ENCODE assay signal across 13 cellular contexts in genomic region chr15:75669191-75669878, GRCh38. TPM values are rescaled to one million over a fixed set of nuclear protein-coding genes. Genes with fewer than 3 reads are reported as not detected.
DNase-seq lines count a peak whose midpoint lies in the region; ATAC-seq and TF ChIP-seq lines count a peak whose summit lies in the region.
"Had no signal": no experiment of that assay in that cellular context is flagged by ENCODE, and none has a peak within 500 bp of the region (broad histone marks: within the 10 kb centered on the region; RNA-seq: fewer than 3 reads in every experiment).

No MANE protein-coding gene starts in this region.

- no peaks in the 10 kb centered on the region for H3K27me3 Mint-ChIP-seq in activated naive CD8-positive, alpha-beta T cell treated with anti-CD3 and anti-CD28 coated beads, Interleukin-2, amount 50 U/mL, for 24 hours
- no peaks in the 10 kb centered on the region for H3K27me3 Mint-ChIP-seq in activated naive CD8-positive, alpha-beta T cell treated with anti-CD3 and anti-CD28 coated beads for 36 hours
- H3K27me3 Mint-ChIP-seq in activated CD8-positive, alpha-beta T cell treated with anti-CD3 and anti-CD28 coated beads, Interleukin-2, amount 10 ng/mL, durations not matched to agents 7 days and 5 days (ENCODE audit: low read depth): no peaks in the 10 kb centered on the region

- 79% methylated on average over 14 of the region's 14 CpGs for WGBS in right cardiac atrium

- H3K9me3 ChIP-seq in left lung (no peaks in the 10 kb centered on the region), mucosa of descending colon (no peaks in the 10 kb centered on the region), right cardiac atrium (ENCODE audit: control insufficient read depth, low read length) (no peaks in the 10 kb centered on the region)
- H3K9me3 ChIP-seq: uterus had no signal

- H3K9me3 Mint-ChIP-seq in activated naive CD8-positive, alpha-beta T cell treated with anti-CD3 and anti-CD28 coated beads, Interleukin-2, amount 50 U/mL, for 24 hours: no peaks in the 10 kb centered on the region
- no peaks in the 10 kb centered on the region for H3K9me3 Mint-ChIP-seq in activated naive CD8-positive, alpha-beta T cell treated with anti-CD3 and anti-CD28 coated beads for 36 hours
- no peaks in the 10 kb centered on the region for H3K9me3 Mint-ChIP-seq in activated CD8-positive, alpha-beta T cell treated with anti-CD3 and anti-CD28 coated beads, Interleukin-2, amount 10 ng/mL, durations not matched to agents 7 days and 5 days (ENCODE audit: insufficient read depth)
- H3K9me3 Mint-ChIP-seq: nephron had no signal

- POLR2A ChIA-PET in activated CD8-positive, alpha-beta T cell treated with anti-CD3 and anti-CD28 coated beads, Interleukin-2, amount 10 ng/mL, durations not matched to agents 7 days and 5 days (lab: Charles Lee): no interaction called here

- TF ChIP-seq CTCF in left lung (IDR thresholded peaks at IDR 0.05) (no peak), mucosa of descending colon (IDR thresholded peaks at IDR 0.05) (no peak)

- no peaks in the 10 kb centered on the region for H3K36me3 Mint-ChIP-seq in activated naive CD8-positive, alpha-beta T cell treated with anti-CD3 and anti-CD28 coated beads, Interleukin-2, amount 50 U/mL, for 24 hours (ENCODE audit: low read depth)
- H3K36me3 Mint-ChIP-seq in activated naive CD8-positive, alpha-beta T cell treated with anti-CD3 and anti-CD28 coated beads for 36 hours: no peaks in the 10 kb centered on the region
- H3K36me3 Mint-ChIP-seq in activated CD8-positive, alpha-beta T cell treated with anti-CD3 and anti-CD28 coated beads, Interleukin-2, amount 10 ng/mL, durations not matched to agents 7 days and 5 days (ENCODE audit: low read depth): no peaks in the 10 kb centered on the region

- ATAC-seq in activated naive CD8-positive, alpha-beta T cell treated with anti-CD3 and anti-CD28 coated beads, Interleukin-2, amount 50 U/mL, for 24 hours: peak; percentile 17
- ATAC-seq in activated CD8-positive, alpha-beta T cell treated with anti-CD3 and anti-CD28 coated beads, Interleukin-2, amount 10 ng/mL, durations not matched to agents 7 days and 5 days: no peak
- peak; percentile 2 for ATAC-seq in left lung
- no peak for ATAC-seq in mucosa of descending colon
- no peak for ATAC-seq in right cardiac atrium
- ATAC-seq in HG02623 (IDR thresholded peaks at IDR 0.05; ENCODE audit: unreplicated experiment): no peak

- H3K4me1 Mint-ChIP-seq in activated naive CD8-positive, alpha-beta T cell treated with anti-CD3 and anti-CD28 coated beads, Interleukin-2, amount 50 U/mL, for 24 hours: peaks cover 1% of the 10 kb centered on the region
- no peaks in the 10 kb centered on the region for H3K4me1 Mint-ChIP-seq in activated naive CD8-positive, alpha-beta T cell treated with anti-CD3 and anti-CD28 coated beads for 36 hours
- H3K4me1 Mint-ChIP-seq in activated CD8-positive, alpha-beta T cell treated with anti-CD3 and anti-CD28 coated beads, Interleukin-2, amount 10 ng/mL, durations not matched to agents 7 days and 5 days (ENCODE audit: low read depth): peaks cover 7% of the 10 kb centered on the region

- no peak overlapping the region for H3K4me3 Mint-ChIP-seq in activated naive CD8-positive, alpha-beta T cell treated with anti-CD3 and anti-CD28 coated beads, Interleukin-2, amount 50 U/mL, for 24 hours
- H3K4me3 Mint-ChIP-seq in activated naive CD8-positive, alpha-beta T cell treated with anti-CD3 and anti-CD28 coated beads for 36 hours: no peak overlapping the region
- no peak overlapping the region for H3K4me3 Mint-ChIP-seq in activated CD8-positive, alpha-beta T cell treated with anti-CD3 and anti-CD28 coated beads, Interleukin-2, amount 10 ng/mL, durations not matched to agents 7 days and 5 days
- H3K4me3 Mint-ChIP-seq: nephron had no signal

- H3K27ac Mint-ChIP-seq in activated naive CD8-positive, alpha-beta T cell treated with anti-CD3 and anti-CD28 coated beads, Interleukin-2, amount 50 U/mL, for 24 hours: no peak overlapping the region
- H3K27ac Mint-ChIP-seq in activated naive CD8-positive, alpha-beta T cell treated with anti-CD3 and anti-CD28 coated beads for 36 hours: no peak overlapping the region
- H3K27ac Mint-ChIP-seq in activated CD8-positive, alpha-beta T cell treated with anti-CD3 and anti-CD28 coated beads, Interleukin-2, amount 10 ng/mL, durations not matched to agents 7 days and 5 days: peak overlapping the region; percentile 34
- H3K27ac Mint-ChIP-seq: nephron had no signal

- no peaks in the 10 kb centered on the region for H3K27me3 ChIP-seq in left lung
- no peaks in the 10 kb centered on the region for H3K27me3 ChIP-seq in right cardiac atrium (ENCODE audit: control insufficient read depth, insufficient read depth)
- H3K27me3 ChIP-seq: uterus had no signal

- H3K4me3 ChIP-seq in left lung (no peak overlapping the region), mucosa of descending colon (no peak overlapping the region), right cardiac atrium (ENCODE audit: low read length) (no peak overlapping the region)
- H3K4me3 ChIP-seq: uterus had no signal

- intact Hi-C loops in left lung (cut with DNase I) (no loop called here), mucosa of descending colon (cut with DNase I, micrococcal nuclease) (no loop called here), right cardiac atrium (cut with DNase I) (no loop called here)

- CTCF ChIA-PET in activated CD8-positive, alpha-beta T cell treated with anti-CD3 and anti-CD28 coated beads, Interleukin-2, amount 10 ng/mL, durations not matched to agents 7 days and 5 days (lab: Charles Lee): interaction anchor here (1.0 kb wide), 1 partner anchor 29 kb away, joined by 3 read pairs; the partner anchor contains the start of gene IMP3

- H3K27ac ChIP-seq in left lung: peak overlapping the region; percentile 7 to 14
- H3K27ac ChIP-seq in right cardiac atrium (ENCODE audit: low read length): no peak overlapping the region
- H3K27ac ChIP-seq: uterus had no signal

- no peak for DNase-seq in activated naive CD8-positive, alpha-beta T cell treated with anti-CD3 and anti-CD28 coated beads, Interleukin-2, amount 50 U/mL, for 24 hours
- DNase-seq in activated naive CD8-positive, alpha-beta T cell treated with anti-CD3 and anti-CD28 coated beads for 36 hours: no peak
- DNase-seq in activated CD8-positive, alpha-beta T cell treated with anti-CD3 and anti-CD28 coated beads, Interleukin-2, amount 10 ng/mL, durations not matched to agents 7 days and 5 days: no peak
- peak; percentile 31 to 54 for DNase-seq in left lung
- no peak for DNase-seq in mucosa of descending colon
- no peak for DNase-seq in middle frontal gyrus (ENCODE audit: extremely low spot score, low spot score)
- DNase-seq in right cardiac atrium: no peak
- DNase-seq: AML-193; amygdala; stimulated activated CD4-positive, alpha-beta T cell treated with anti-CD3 and anti-CD28 coated beads, Interleukin-12 subunit alpha, Interleukin-12 subunit beta, amount 100 ng/mL, for 4 hours; uterus had no signal

- H3K36me3 ChIP-seq in left lung: no peaks in the 10 kb centered on the region
- no peaks in the 10 kb centered on the region for H3K36me3 ChIP-seq in mucosa of descending colon (ENCODE audit: low read depth)
- H3K36me3 ChIP-seq: uterus had no signal

- peaks cover 29 to 38% of the 10 kb centered on the region in 2 donors for H3K4me1 ChIP-seq in left lung
- H3K4me1 ChIP-seq in mucosa of descending colon (ENCODE audit: low read depth): peaks cover 28% of the 10 kb centered on the region
- H3K4me1 ChIP-seq in right cardiac atrium (ENCODE audit: control insufficient read depth, insufficient read depth, low read length): peaks cover 33% of the 10 kb centered on the region

RNA-seq across cellular contexts. Expression of gene SNX33, which starts 21.6 kb away (rescaled TPM):
- 1 to 10 TPM; 2.6 to 3.3 TPM for total RNA-seq in activated naive CD8-positive, alpha-beta T cell treated with anti-CD3 and anti-CD28 coated beads for 36 hours
- total RNA-seq in activated CD8-positive, alpha-beta T cell treated with anti-CD3 and anti-CD28 coated beads, Interleukin-2, amount 10 ng/mL, durations not matched to agents 7 days and 5 days: under 1 TPM; 0.55 to 0.70 TPM
- 10 to 100 TPM; 21.4 to 34.7 TPM for total RNA-seq in left lung
- 10 to 100 TPM; 23.6 to 38.2 (median 28.7) TPM for total RNA-seq in mucosa of descending colon
- 10 to 100 TPM; 14.6 to 18.4 (median 17.8) TPM for total RNA-seq in right cardiac atrium
- 13.2 TPM for polyA plus RNA-seq in right cardiac atrium

RNA-seq across cellular contexts. Expression of gene IMP3, which starts 29.3 kb away (rescaled TPM):
- 100 to 1,000 TPM; 132 to 134 TPM for total RNA-seq in activated naive CD8-positive, alpha-beta T cell treated with anti-CD3 and anti-CD28 coated beads for 36 hours
- total RNA-seq in activated CD8-positive, alpha-beta T cell treated with anti-CD3 and anti-CD28 coated beads, Interleukin-2, amount 10 ng/mL, durations not matched to agents 7 days and 5 days: 10 to 100 TPM; 97.9 to 99.1 TPM
- total RNA-seq in left lung: 10 to 100 TPM; 52.8 to 69.9 TPM
- 10 to 100 TPM; 47.6 to 54.8 (median 50.4) TPM for total RNA-seq in mucosa of descending colon
- 10 to 100 TPM; 39.4 to 49.3 (median 46.8) TPM for total RNA-seq in right cardiac atrium
- polyA plus RNA-seq in right cardiac atrium: 48.1 TPM

RNA-seq across cellular contexts. Expression of gene CSPG4, which starts 43.3 kb away (rescaled TPM):
- total RNA-seq in activated naive CD8-positive, alpha-beta T cell treated with anti-CD3 and anti-CD28 coated beads for 36 hours: not detected
- total RNA-seq in activated CD8-positive, alpha-beta T cell treated with anti-CD3 and anti-CD28 coated beads, Interleukin-2, amount 10 ng/mL, durations not matched to agents 7 days and 5 days: not detected
- total RNA-seq in left lung (10 to 100 TPM; 22.5 to 24.7 TPM), mucosa of descending colon (10 to 100 TPM in 1 of 3 donors, 1 to 10 TPM in 2; 3.0 to 86.8 (median 7.8) TPM), right cardiac atrium (10 to 100 TPM; 10.1 to 48.9 (median 16.2) TPM)
- 11.5 TPM for polyA plus RNA-seq in right cardiac atrium

RNA-seq across cellular contexts. Expression of gene SNUPN, which starts 43.8 kb away (rescaled TPM):
- total RNA-seq in activated naive CD8-positive, alpha-beta T cell treated with anti-CD3 and anti-CD28 coated beads for 36 hours: 10 to 100 TPM; 34.1 to 34.8 TPM
- 10 to 100 TPM; 31.4 to 32.5 TPM for total RNA-seq in activated CD8-positive, alpha-beta T cell treated with anti-CD3 and anti-CD28 coated beads, Interleukin-2, amount 10 ng/mL, durations not matched to agents 7 days and 5 days
- 10 to 100 TPM; 23.6 to 23.8 TPM for total RNA-seq in left lung
- 10 to 100 TPM; 18.7 to 23.9 (median 18.9) TPM for total RNA-seq in mucosa of descending colon
- 10 to 100 TPM; 15.3 to 19.8 (median 18.4) TPM for total RNA-seq in right cardiac atrium
- polyA plus RNA-seq in right cardiac atrium: 17.9 TPM

Comparison
In these comparisons a context has a peak if more than half of its experiments do, and no peak if none do; other contexts are left out.
1. ATAC-seq: peak in activated naive CD8-positive, alpha-beta T cell treated with anti-CD3 and anti-CD28 coated beads, Interleukin-2, amount 50 U/mL, for 24 hours (single experiment) and left lung (single experiment); none in activated CD8-positive, alpha-beta T cell treated with anti-CD3 and anti-CD28 coated beads, Interleukin-2, amount 10 ng/mL, durations not matched to agents 7 days and 5 days (single experiment), mucosa of descending colon (single experiment), right cardiac atrium (0 of 2) and HG02623 (single experiment).
2. DNase-seq: peak in left lung (2 of 2); none in activated naive CD8-positive, alpha-beta T cell treated with anti-CD3 and anti-CD28 coated beads, Interleukin-2, amount 50 U/mL, for 24 hours (single experiment), activated naive CD8-positive, alpha-beta T cell treated with anti-CD3 and anti-CD28 coated beads for 36 hours (single experiment), activated CD8-positive, alpha-beta T cell treated with anti-CD3 and anti-CD28 coated beads, Interleukin-2, amount 10 ng/mL, durations not matched to agents 7 days and 5 days (single experiment), mucosa of descending colon (0 of 3), middle frontal gyrus (single experiment) and right cardiac atrium (0 of 3).